ENCODE assay signal across 26 cellular contexts in genomic region chr2:168874368-168875005, GRCh38. TPM values are rescaled to one million over a fixed set of nuclear protein-coding genes. Genes with fewer than 3 reads are reported as not detected.
DNase-seq lines count a peak whose midpoint lies in the region; ATAC-seq, FAIRE-seq and TF ChIP-seq lines count a peak whose summit lies in the region.
"Had no signal": no experiment of that assay in that cellular context is flagged by ENCODE, and none has a peak within 500 bp of the region (broad histone marks: within the 10 kb centered on the region; RNA-seq: fewer than 3 reads in every experiment).

No MANE protein-coding gene starts in this region.

- H3K27me3 ChIP-seq in SK-N-SH (ENCODE audit: insufficient read depth) (no peaks in the 10 kb centered on the region), pancreas (no peaks in the 10 kb centered on the region)
- H3K27me3 ChIP-seq: BLaER1, Peyer's patch, SJSA1 had no signal

- H3K36me3 ChIP-seq in SK-N-SH (replicated peaks in 1 of 2; ENCODE audit: control insufficient read depth in 1 of 2, insufficient read depth in 2 of 2, low read length in 1 of 2) (peaks cover 4 to 7% of the 10 kb centered on the region in 2 experiments), pancreas (no peaks in the 10 kb centered on the region), kidney (ENCODE audit: control insufficient read depth in 1 of 2, insufficient read depth in 2 of 2, low read length in 2 of 2) (no peaks in the 10 kb centered on the region)
- H3K36me3 ChIP-seq: Peyer's patch had no signal

- no peak overlapping the region for H3K27ac ChIP-seq in SK-N-SH (ENCODE audit: low read depth in 2 of 2, low read length in 1 of 2)
- H3K27ac ChIP-seq in pancreas: no peak overlapping the region
- no peak overlapping the region for H3K27ac ChIP-seq in kidney (ENCODE audit: low read depth in 2 of 2, low read length in 2 of 2)
- H3K27ac ChIP-seq: 22Rv1, BLaER1, KMS-11, SJSA1 had no signal

- intact Hi-C loops in pancreas (cut with DNase I) (no loop called here), kidney (cut with DNase I) (no loop called here)

- WGBS in SK-N-SH (ENCODE audit: low lambda C conversion rate): 90% methylated on average over 5 of the region's 5 CpGs
- WGBS in pancreas, 2 donors: 92 to 94% methylated on average over 5 of the region's 5 CpGs

- TF ChIP-seq RAD21 in SK-N-SH (IDR thresholded peaks at IDR 0.05; ENCODE audit: low read length): no peak

- H3K4me1 Mint-ChIP-seq in activated T-helper 17 cell treated with anti-CD3 and anti-CD28 coated beads, Interleukin-2, amount 50 U/mL, for 72 hours: peaks cover 7% of the 10 kb centered on the region

- H2AFZ ChIP-seq in SK-N-SH (ENCODE audit: low read depth): no peak overlapping the region

- H3K9me3 ChIP-seq in SK-N-SH (no peaks in the 10 kb centered on the region), pancreas (no peaks in the 10 kb centered on the region), kidney (ENCODE audit: control insufficient read depth in 1 of 2, low read length in 2 of 2) (no peaks in the 10 kb centered on the region)
- H3K9me3 ChIP-seq: Peyer's patch, SJSA1 had no signal

- H4K20me1 ChIP-seq in SK-N-SH (ENCODE audit: insufficient read depth): no peaks in the 10 kb centered on the region
- H4K20me1 ChIP-seq: BLaER1 had no signal

- H3K9me3 Mint-ChIP-seq in activated T-helper 17 cell treated with anti-CD3 and anti-CD28 coated beads, Interleukin-2, amount 50 U/mL, for 72 hours: no peaks in the 10 kb centered on the region
- H3K9me3 Mint-ChIP-seq: CD4-positive, alpha-beta T cell; HFFc6 had no signal

- H3K4me3 Mint-ChIP-seq in activated T-helper 17 cell treated with anti-CD3 and anti-CD28 coated beads, Interleukin-2, amount 50 U/mL, for 72 hours: no peak overlapping the region
- H3K4me3 Mint-ChIP-seq: CD4-positive, alpha-beta T cell; H9; HFFc6 had no signal

- no peaks in the 10 kb centered on the region for H3K9me2 ChIP-seq in SK-N-SH

- POLR2A ChIA-PET in SK-N-SH (lab: Yijun Ruan, JAX): no interaction called here

- FAIRE-seq in pancreas (lab: Jason Lieb, UNC): no peak
- FAIRE-seq in kidney (lab: Jason Lieb, UNC): no peak

- no peak for ATAC-seq in SK-N-SH treated with all-trans-retinoic acid at 6 μM for 48 hours
- peak; percentile 37 for ATAC-seq in activated T-helper 17 cell treated with anti-CD3 and anti-CD28 coated beads, Interleukin-2, amount 50 U/mL, for 72 hours (replicated peaks)
- no peak for ATAC-seq in pancreas
- ATAC-seq: Right ventricle myocardium inferior had no signal

- peaks cover 15% of the 10 kb centered on the region for H3K79me2 ChIP-seq in SK-N-SH (ENCODE audit: insufficient read depth)

- peaks cover 5% of the 10 kb centered on the region for H3K36me3 Mint-ChIP-seq in activated T-helper 17 cell treated with anti-CD3 and anti-CD28 coated beads, Interleukin-2, amount 50 U/mL, for 72 hours (ENCODE audit: low read depth)

- TF ChIP-seq EP300 in SK-N-SH (IDR thresholded peaks at IDR 0.05; ENCODE audit: borderline replicate concordance in 1 of 2, low read depth in 1 of 2, low read length in 1 of 2): no peak

- no peak for DNase-seq in SK-N-SH
- DNase-seq in foreskin melanocyte: peak; percentile 89
- DNase-seq in UCSD-AML1 (lab: John Stamatoyannopoulos, UW; ENCODE audit: unreplicated experiment): no peak
- no peak for DNase-seq in pancreas
- no peak for DNase-seq in activated CD8-positive, alpha-beta memory T cell treated with anti-CD3 and anti-CD28 coated beads, Interleukin-2, amount 50 U/mL, for 4 hours
- no peak for DNase-seq in kidney
- DNase-seq: ACHN; CD4-positive, alpha-beta T cell; COR-L47; DMS79; H9; HFFc6; NCI-H1105; NCI-H146; NCI-H2029; NCI-H226; NCI-H524 treated with DMSO at 0.1 percent for 48 hours; NCI-H82 had no signal

- H3K4me3 ChIP-seq in SK-N-SH (ENCODE audit: low read depth in 2 of 2, low read length in 1 of 2): no peak overlapping the region
- H3K4me3 ChIP-seq in pancreas: no peak overlapping the region
- no peak overlapping the region for H3K4me3 ChIP-seq in kidney (ENCODE audit: low read length in 2 of 2)
- H3K4me3 ChIP-seq: BLaER1, Peyer's patch, SJSA1 had no signal

- CTCF ChIA-PET in SK-N-SH (lab: Yijun Ruan, JAX): no interaction called here

- H3K27me3 Mint-ChIP-seq in activated T-helper 17 cell treated with anti-CD3 and anti-CD28 coated beads, Interleukin-2, amount 50 U/mL, for 72 hours: no peaks in the 10 kb centered on the region
- H3K27me3 Mint-ChIP-seq: CD4-positive, alpha-beta T cell had no signal

- no peaks in the 10 kb centered on the region for H3F3A ChIP-seq in SK-N-SH (replicated peaks; ENCODE audit: insufficient read depth)

- H3K9ac ChIP-seq in SK-N-SH (no peak overlapping the region), kidney (ENCODE audit: low read length in 2 of 2) (no peak overlapping the region)
- H3K9ac ChIP-seq: BLaER1, KMS-11 had no signal

- TF ChIP-seq CTCF in SK-N-SH (IDR thresholded peaks at IDR 0.05) (no peak), pancreas (IDR thresholded peaks at IDR 0.05) (no peak), kidney (IDR thresholded peaks at IDR 0.05; ENCODE audit: borderline replicate concordance, extremely low read depth, insufficient read depth) (no peak)

- H3K4me2 ChIP-seq in SK-N-SH: no peak overlapping the region
- H3K4me2 ChIP-seq: BLaER1, KMS-11 had no signal

- H3K4me1 ChIP-seq in SK-N-SH (ENCODE audit: control insufficient read depth in 1 of 2, insufficient read depth in 2 of 2, low read depth in 1 of 2, low read length in 1 of 2): no peaks in the 10 kb centered on the region; a peak in 1 of 4 replicates
- no peaks in the 10 kb centered on the region for H3K4me1 ChIP-seq in pancreas
- no peaks in the 10 kb centered on the region for H3K4me1 ChIP-seq in kidney (ENCODE audit: control insufficient read depth in 1 of 2, insufficient read depth in 1 of 2, low read depth in 1 of 2, low read length in 2 of 2)
- H3K4me1 ChIP-seq: BLaER1, SJSA1 had no signal

- no peak overlapping the region for H3K27ac Mint-ChIP-seq in activated T-helper 17 cell treated with anti-CD3 and anti-CD28 coated beads, Interleukin-2, amount 50 U/mL, for 72 hours
- H3K27ac Mint-ChIP-seq: CD4-positive, alpha-beta T cell; H9; HFFc6 had no signal

TF ChIP-seq in SK-N-SH, 30 proteins besides CTCF, POLR2A, EP300 and RAD21:
- TF ChIP-seq TCF12 (IDR thresholded peaks at IDR 0.05): 0 out of 2 replicates have a peak, but pooled peaks have one; percentile 11
- no peak for TF ChIP-seq FOSL2 (IDR thresholded peaks at IDR 0.05; ENCODE audit: borderline replicate concordance, low read depth)
- TF ChIP-seq PBX3 (IDR thresholded peaks at IDR 0.05): peak; percentile 21; the same call in 1 of the 2 replicates
- no peak for TF ChIP-seq NRF1 (IDR thresholded peaks at IDR 0.05; ENCODE audit: low read depth, low read length)

TF ChIP-seq in SK-N-SH treated with all-trans-retinoic acid at 6 μM for 48 hours, 23 proteins besides CTCF, POLR2A, EP300 and RAD21 (continues in another document):
- TF ChIP-seq ARNTL (CRISPR knock-in tag; IDR thresholded peaks at IDR 0.05; ENCODE audit: borderline replicate concordance, low read depth) (no peak), CSDC2 (CRISPR knock-in tag; IDR thresholded peaks at IDR 0.05) (no peak), GLIS3 (CRISPR knock-in tag; IDR thresholded peaks at IDR 0.05) (no peak), ZNF70 (CRISPR knock-in tag; IDR thresholded peaks at IDR 0.05) (no peak), POU6F1 (CRISPR knock-in tag; IDR thresholded peaks at IDR 0.05; ENCODE audit: borderline replicate concordance, low read depth) (no peak), ZC3H10 (CRISPR knock-in tag; IDR thresholded peaks at IDR 0.05) (no peak), ZNF8 (CRISPR knock-in tag; IDR thresholded peaks at IDR 0.05) (no peak), ZNF565 (CRISPR knock-in tag; conservative IDR thresholded peaks at IDR 0.05; ENCODE audit: low read depth) (no peak), ZFP30 (CRISPR knock-in tag; IDR thresholded peaks at IDR 0.05) (no peak)

RNA-seq across cellular contexts. Expression of gene SPC25, which starts 15.7 kb away (rescaled TPM):
- polyA plus RNA-seq in SK-N-SH (2012; rRNA removed): 4.8 TPM in 2 replicates
- 6.9 and 9.4 TPM in 2 replicates for polyA plus RNA-seq in SK-N-SH (2012; cell fraction: cytosol; rRNA removed)
- 0.90 and 1.2 TPM in 2 replicates for polyA plus RNA-seq in SK-N-SH (2012; cell fraction: nucleus; rRNA removed)
- total RNA-seq in activated T-helper 17 cell treated with anti-CD3 and anti-CD28 coated beads, Interleukin-2, amount 50 U/mL, for 72 hours: 10 to 100 TPM; 29.0 to 32.8 TPM
- 1 to 10 TPM in 3 of 6 donors, under 1 TPM in 3; 0.14 to 2.5 (median 0.67) TPM for total RNA-seq in pancreas
- polyA plus RNA-seq in pancreas: 1 to 10 TPM in 1 of 2 donors, under 1 TPM in 1; 0.61 to 4.2 TPM
- total RNA-seq in kidney: 0.79 TPM
- polyA plus RNA-seq in kidney (ENCODE audit: insufficient read depth, low read depth, low replicate concordance): not detected

RNA-seq across cellular contexts. Expression of gene G6PC2, which starts 26.6 kb away (rescaled TPM):
- polyA plus RNA-seq in SK-N-SH (2012; rRNA removed) (not detected in 2 replicates), pancreas (100 to 1,000 TPM in 1 of 2 donors, 10 to 100 TPM in 1; 25.0 to 262 TPM), kidney (ENCODE audit: insufficient read depth, low read depth, low replicate concordance) (not detected)
- not detected in 2 replicates for polyA plus RNA-seq in SK-N-SH (2012; cell fraction: cytosol; rRNA removed)
- polyA plus RNA-seq in SK-N-SH (2012; cell fraction: nucleus; rRNA removed): not detected in 2 replicates
- total RNA-seq in activated T-helper 17 cell treated with anti-CD3 and anti-CD28 coated beads, Interleukin-2, amount 50 U/mL, for 72 hours: not detected
- total RNA-seq in pancreas (10 to 100 TPM in 3 of 6 donors, 1 to 10 TPM in 3; 2.2 to 33.7 (median 11.1) TPM), kidney (not detected)
- total RNA-seq: CD4-positive, alpha-beta T cell; H9; HFFc6; Peyer's patch; Right ventricle myocardium inferior; SJSA1 had no signal

Comparison
In these comparisons a context has a peak if more than half of its experiments do, and no peak if none do; other contexts are left out.
1. RNA of gene SPC25, which starts 15.7 kb away (total RNA-seq): 29.0 to 32.8 TPM in activated T-helper 17 cell treated with anti-CD3 and anti-CD28 coated beads, Interleukin-2, amount 50 U/mL, for 72 hours; 0.14 to 2.5 TPM in pancreas and 0.79 TPM in kidney (single experiment); every median in the first group is over 4 times any median in the second.